In genomic region chr7:47720141-47720906, GRCh38 we compare ENCODE assay signal across 13 cellular contexts.
A peak's percentile ranks its signal among the peaks of the same experiment; 100 is the strongest.
DNase-seq lines count a peak whose midpoint lies in the region; ATAC-seq and TF ChIP-seq lines count a peak whose summit lies in the region.
"Had no signal": no experiment of that assay in that cellular context is flagged by ENCODE, and none has a peak within 500 bp of the region (broad histone marks: within the 10 kb centered on the region; RNA-seq: fewer than 3 reads in every experiment).

No MANE protein-coding gene starts in this region.

- H3K4me3 ChIP-seq in fibroblast of the aortic adventitia (ENCODE audit: low read depth, low read length) (no peak overlapping the region), testis (no peak overlapping the region)

- CTCF ChIA-PET in activated CD4-positive, alpha-beta memory T cell treated with anti-CD3 and anti-CD28 coated beads, Interleukin-2, amount 10 ng/mL, durations not matched to agents 7 days and 5 days (lab: Charles Lee): no interaction called here

- no peaks in the 10 kb centered on the region for H3K36me3 Mint-ChIP-seq in activated CD4-positive, alpha-beta memory T cell treated with anti-CD3 and anti-CD28 coated beads, Interleukin-2, amount 10 ng/mL, durations not matched to agents 7 days and 5 days (ENCODE audit: low read depth)
- H3K36me3 Mint-ChIP-seq: natural killer cell treated with Interleukin-12 subunit alpha and Interleukin-12 subunit beta and Interleukin-15 and Interleukin-18, amount 100 ng/mL, for 72 hours had no signal

- no peaks in the 10 kb centered on the region for H3K27me3 Mint-ChIP-seq in activated CD4-positive, alpha-beta memory T cell treated with anti-CD3 and anti-CD28 coated beads, Interleukin-2, amount 10 ng/mL, durations not matched to agents 7 days and 5 days

- H3K4me1 ChIP-seq in testis: peaks cover 15% of the 10 kb centered on the region

- no peaks in the 10 kb centered on the region for H3K9me3 Mint-ChIP-seq in activated CD4-positive, alpha-beta memory T cell treated with anti-CD3 and anti-CD28 coated beads, Interleukin-2, amount 10 ng/mL, durations not matched to agents 7 days and 5 days
- H3K9me3 Mint-ChIP-seq: natural killer cell treated with Interleukin-12 subunit alpha and Interleukin-12 subunit beta and Interleukin-15 and Interleukin-18, amount 100 ng/mL, for 72 hours had no signal

- DNase-seq in fibroblast of the aortic adventitia (ENCODE audit: low read depth): peak; percentile 70
- DNase-seq in testis: peak; percentile 90
- no peak for DNase-seq in dermis blood vessel endothelial cell
- no peak for DNase-seq in kidney glomerular epithelial cell (lab: John Stamatoyannopoulos, UW)
- DNase-seq in activated CD4-positive, alpha-beta memory T cell treated with anti-CD3 and anti-CD28 coated beads, Interleukin-2, amount 10 ng/mL, durations not matched to agents 7 days and 5 days: no peak
- DNase-seq: activated CD4-positive, alpha-beta T cell treated with anti-CD3 and anti-CD28 coated beads, Interleukin-2, amount 50 U/mL, for 4 hours; effector CD8-positive, alpha-beta T cell; NCI-H1436 treated with DMSO at 0.1 percent for 48 hours; stimulated activated naive CD4-positive, alpha-beta T cell treated with Interleukin-2 at 50 U/mL for 16 hours had no signal

- TF ChIP-seq CTCF in fibroblast of the aortic adventitia (IDR thresholded peaks at IDR 0.05; ENCODE audit: insufficient read depth, low read length) (no peak), testis (IDR thresholded peaks at IDR 0.05) (no peak)

- peak overlapping the region in 1 of 2 donors; percentile 34 for H3K27ac ChIP-seq in testis

- intact Hi-C loops in testis (cut with DNase I; ENCODE audit: low total_unique reads): no loop called here

- H3K36me3 ChIP-seq in testis (ENCODE audit: low read depth, missing control alignments): no peaks in the 10 kb centered on the region

- no peaks in the 10 kb centered on the region for H3K27me3 ChIP-seq in testis

- no peak overlapping the region for H3K27ac Mint-ChIP-seq in activated CD4-positive, alpha-beta memory T cell treated with anti-CD3 and anti-CD28 coated beads, Interleukin-2, amount 10 ng/mL, durations not matched to agents 7 days and 5 days
- H3K27ac Mint-ChIP-seq: natural killer cell treated with Interleukin-12 subunit alpha and Interleukin-12 subunit beta and Interleukin-15 and Interleukin-18, amount 100 ng/mL, for 72 hours had no signal

- POLR2A ChIA-PET in activated CD4-positive, alpha-beta memory T cell treated with anti-CD3 and anti-CD28 coated beads, Interleukin-2, amount 10 ng/mL, durations not matched to agents 7 days and 5 days (lab: Charles Lee): no interaction called here

- no peaks in the 10 kb centered on the region for H3K4me1 Mint-ChIP-seq in activated CD4-positive, alpha-beta memory T cell treated with anti-CD3 and anti-CD28 coated beads, Interleukin-2, amount 10 ng/mL, durations not matched to agents 7 days and 5 days

- 25 to 55% methylated on average over 12 of the region's 12 CpGs for WGBS in testis, 2 donors

- ATAC-seq in GM19452 (IDR thresholded peaks at IDR 0.05; ENCODE audit: unreplicated experiment) (peak; percentile 56), HG03442 (IDR thresholded peaks at IDR 0.05; ENCODE audit: unreplicated experiment) (peak; percentile 76), HG02623 (IDR thresholded peaks at IDR 0.05; ENCODE audit: unreplicated experiment) (no peak)

- no peak for TF ChIP-seq POLR2A in testis (IDR thresholded peaks at IDR 0.05)

- H3K9me3 ChIP-seq in testis: no peaks in the 10 kb centered on the region

- no peak overlapping the region for H3K4me3 Mint-ChIP-seq in activated CD4-positive, alpha-beta memory T cell treated with anti-CD3 and anti-CD28 coated beads, Interleukin-2, amount 10 ng/mL, durations not matched to agents 7 days and 5 days
- H3K4me3 Mint-ChIP-seq: natural killer cell treated with Interleukin-12 subunit alpha and Interleukin-12 subunit beta and Interleukin-15 and Interleukin-18, amount 100 ng/mL, for 72 hours had no signal

Comparison
In these comparisons a context has a peak if more than half of its experiments do, and no peak if none do; other contexts are left out.
1. DNase-seq: peak in fibroblast of the aortic adventitia (single experiment) and testis (single experiment); none in dermis blood vessel endothelial cell (single experiment), kidney glomerular epithelial cell (single experiment) and activated CD4-positive, alpha-beta memory T cell treated with anti-CD3 and anti-CD28 coated beads, Interleukin-2, amount 10 ng/mL, durations not matched to agents 7 days and 5 days (single experiment).